8 cellular contexts compared by ENCODE assay signal in the genomic region with DNA sequence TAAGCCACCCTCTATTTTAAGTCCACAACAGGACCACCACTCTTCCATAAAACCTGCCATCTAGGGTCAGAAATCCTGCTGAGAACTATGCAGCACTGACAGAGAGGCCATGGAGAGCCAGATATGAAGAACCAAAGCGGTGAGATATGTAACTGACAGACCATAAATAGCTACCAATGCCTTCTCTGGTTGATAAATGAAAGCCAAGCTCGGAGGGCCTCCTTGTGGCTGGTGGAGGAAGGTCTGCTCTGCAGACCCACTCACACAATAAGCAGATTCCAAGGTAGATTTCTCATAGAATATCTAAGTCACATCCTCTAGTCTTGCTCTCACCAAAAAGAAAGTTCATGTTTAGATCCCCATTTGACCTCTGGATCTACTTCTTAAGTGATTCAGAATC. TPM values are rescaled to one million over a fixed set of nuclear protein-coding genes. Genes with fewer than 3 reads are reported as not detected.
DNase-seq lines count a peak whose midpoint lies in the region; ATAC-seq and TF ChIP-seq lines count a peak whose summit lies in the region.

No MANE protein-coding gene starts in this region.

- WGBS in tibial nerve, 2 donors = 15 to 26% methylated on average over 2 of the region's 2 CpGs

- H3K4me3 ChIP-seq in adipocyte (ENCODE audit: low read length) (no peak overlapping the region), tibial nerve (no peak overlapping the region)

- no peak for TF ChIP-seq POLR2A in tibial nerve (IDR thresholded peaks at IDR 0.05)

- peak in 4 of 5 experiments; percentile 11 to 41 (median 30) for TF ChIP-seq CTCF in tibial nerve (IDR thresholded peaks at IDR 0.05)

- no peaks in the 10 kb centered on the region for H3K9me3 ChIP-seq in adipocyte (ENCODE audit: control insufficient read depth, low read length)
- H3K9me3 ChIP-seq in tibial nerve = no peaks in the 10 kb centered on the region

- DNase-seq in stimulated activated CD4-positive, alpha-beta T cell treated with anti-CD3 and anti-CD28 coated beads, Interleukin-15, amount 100 ng/mL, for 24 hours = peak; percentile 12
- DNase-seq in stimulated activated CD4-positive, alpha-beta T cell treated with anti-CD3 and anti-CD28 coated beads, Interleukin-2, amount 100 ng/mL, for 24 hours = no peak
- DNase-seq in NCI-H1694 treated with DMSO at 0.1 percent for 48 hours (lab: John Stamatoyannopoulos, UW) = peak; percentile 24
- DNase-seq in adipocyte (ENCODE audit: low read depth) = peak; percentile 69
- DNase-seq in iPS-NIHi7 (ENCODE audit: extremely low spot score) = peak; percentile 66
- no peak for DNase-seq in tibial nerve (ENCODE audit: low spot score in 2 of 2)
- no peak for DNase-seq in middle frontal gyrus (ENCODE audit: extremely low spot score, low spot score)

- H3K9ac ChIP-seq in adipocyte (ENCODE audit: low read length) = no peak overlapping the region

- H3K27me3 ChIP-seq in adipocyte (replicated peaks; ENCODE audit: control insufficient read depth, insufficient read depth, low read length) = no peaks in the 10 kb centered on the region
- H3K27me3 ChIP-seq in tibial nerve = no peaks in the 10 kb centered on the region

- ATAC-seq in HG02642 (IDR thresholded peaks at IDR 0.05; ENCODE audit: poor library complexity, unreplicated experiment) = peak; percentile 74

- no peak for TF ChIP-seq EP300 in tibial nerve (IDR thresholded peaks at IDR 0.05)

- no peak overlapping the region for H3K27ac ChIP-seq in tibial nerve

- H3K4me1 ChIP-seq in adipocyte (ENCODE audit: control insufficient read depth, insufficient read depth, low read length) (no peaks in the 10 kb centered on the region), tibial nerve (peaks cover 0 to 12% (median 0%) of the 10 kb centered on the region in 4 donors)

- peaks cover 36% of the 10 kb centered on the region for H3K36me3 ChIP-seq in adipocyte (ENCODE audit: control insufficient read depth, insufficient read depth, low read length, severe bottlenecking)
- H3K36me3 ChIP-seq in tibial nerve = peaks cover 0 to 24% (median 0%) of the 10 kb centered on the region in 3 donors

RNA-seq across cellular contexts. Expression of a gene that starts 38.9 kb away (rescaled TPM):
- 10 to 100 TPM; 33.9 to 69.9 (median 57.8) TPM for total RNA-seq in tibial nerve

Comparison
In these comparisons a context has a peak if more than half of its experiments do, and no peak if none do; other contexts are left out.
1. DNase-seq: peak in stimulated activated CD4-positive, alpha-beta T cell treated with anti-CD3 and anti-CD28 coated beads, Interleukin-15, amount 100 ng/mL, for 24 hours (single experiment), NCI-H1694 treated with DMSO at 0.1 percent for 48 hours (single experiment), adipocyte (single experiment) and iPS-NIHi7 (single experiment); none in stimulated activated CD4-positive, alpha-beta T cell treated with anti-CD3 and anti-CD28 coated beads, Interleukin-2, amount 100 ng/mL, for 24 hours (0 of 2), tibial nerve (0 of 2) and middle frontal gyrus (single experiment).